ENCODE assay signal across 8 cellular contexts in genomic region chr7:101321491-101322401, GRCh38. TPM values are rescaled to one million over a fixed set of nuclear protein-coding genes. Genes with fewer than 3 reads are reported as not detected.
A peak's percentile ranks its signal among the peaks of the same experiment; 100 is the strongest.
DNase-seq lines count a peak whose midpoint lies in the region; ATAC-seq, FAIRE-seq and TF ChIP-seq lines count a peak whose summit lies in the region.

TSS of gene IFT22 (minus strand) at chr7:101321812. CDS start at chr7:101321709, 103 bp downstream.

- intact Hi-C loops in endothelial cell of umbilical vein (cut with micrococcal nuclease), result no loop called here

- H3K9me3 ChIP-seq in HUES6 (ENCODE audit: control insufficient read depth, insufficient read depth, low read depth, low read length) (no peaks in the 10 kb centered on the region), NT2/D1 (ENCODE audit: insufficient read depth, low read length) (no peaks in the 10 kb centered on the region), endothelial cell of umbilical vein (replicated peaks; ENCODE audit: control insufficient read depth, insufficient read depth, low read length) (no peaks in the 10 kb centered on the region)

- no peaks in the 10 kb centered on the region for H3K79me2 ChIP-seq in endothelial cell of umbilical vein (ENCODE audit: control insufficient read depth, insufficient read depth, low read length)

- peak within 1 kb of the TSS; percentile 81 for H2AFZ ChIP-seq in endothelial cell of umbilical vein (ENCODE audit: low read depth, low read length)

- TF ChIP-seq CTCF in endothelial cell of umbilical vein (IDR thresholded peaks at IDR 0.05; ENCODE audit: extremely low read depth in 1 of 2, insufficient read depth in 1 of 2, low read depth in 1 of 2, low read length in 2 of 2), result peak; percentile 6 to 36

- peak within 1 kb of the TSS; percentile 76 for H3K27ac ChIP-seq in HUES6 (ENCODE audit: low read depth, low read length)
- H3K27ac ChIP-seq in endothelial cell of umbilical vein (ENCODE audit: insufficient read depth, low read depth, low read length), result peak within 1 kb of the TSS; percentile 9

- BruUV-seq in endothelial cell of umbilical vein (replicated peaks; lab: Mats Ljungman, UMichigan), result TSS peak; percentile 89

- in situ Hi-C loops in Caki2 (cut with HindIII; ENCODE audit: low pct_unique_long_range_greater_than_20kb, low sequenced_read_pairs), result no loop called here

- H3K27me3 ChIP-seq in HUES6 (ENCODE audit: control insufficient read depth, insufficient read depth, low read length) (no peaks in the 10 kb centered on the region), NT2/D1 (ENCODE audit: insufficient read depth, insufficient read length) (no peaks in the 10 kb centered on the region), endothelial cell of umbilical vein (ENCODE audit: control insufficient read depth in 2 of 2, insufficient read depth in 2 of 2, low read length in 2 of 2) (no peaks in the 10 kb centered on the region)

- no peaks in the 10 kb centered on the region for H3K4me1 ChIP-seq in HUES6 (ENCODE audit: control insufficient read depth, insufficient read depth, low read length)
- H3K4me1 ChIP-seq in NT2/D1 (ENCODE audit: insufficient read depth, insufficient read length), result no peaks in the 10 kb centered on the region
- peaks cover 2% of the 10 kb centered on the region for H3K4me1 ChIP-seq in endothelial cell of umbilical vein (ENCODE audit: control insufficient read depth, extremely low read depth, insufficient read depth, low read length)

- H3K36me3 ChIP-seq in HUES6 (ENCODE audit: control insufficient read depth, insufficient read depth, low read length) (peaks cover 18% of the 10 kb centered on the region), NT2/D1 (ENCODE audit: insufficient read depth, insufficient read length, low read length) (peaks cover 20% of the 10 kb centered on the region), endothelial cell of umbilical vein (ENCODE audit: control insufficient read depth in 2 of 2, extremely low read depth in 1 of 2, insufficient read depth in 2 of 2, low read length in 2 of 2) (no peaks in the 10 kb centered on the region)

- peak; percentile 98 for ATAC-seq in GM21381 (IDR thresholded peaks at IDR 0.05; ENCODE audit: unreplicated experiment)

- H3K9me1 ChIP-seq in endothelial cell of umbilical vein (replicated peaks; ENCODE audit: control insufficient read depth, extremely low read depth, insufficient read depth, low read length), result no peaks in the 10 kb centered on the region

- CTCF ChIA-PET in endothelial cell of umbilical vein (lab: Charles Lee), result interaction anchor here (0.6 to 1.7 kb wide), 15 partner anchors 11 to 218 kb away, joined by 3 to 13 read pairs (median 4); partner anchors contain the start of genes COL26A1, PLOD3 and ZNHIT1

- peak; percentile 84 for DNase-seq in Caki2 (ENCODE audit: low read depth)
- peak; percentile 87 for DNase-seq in NT2/D1 (ENCODE audit: low read depth, low spot score)
- peak; percentile 94 for DNase-seq in activated CD8-positive, alpha-beta memory T cell treated with anti-CD3 and anti-CD28 coated beads, Interleukin-2, amount 50 U/mL, for 48 hours
- peak; percentile 86 for DNase-seq in endothelial cell of umbilical vein (ENCODE audit: low read depth, low spot score)
- DNase-seq in middle frontal gyrus (ENCODE audit: extremely low spot score, low spot score), result peak; percentile 94
- peak; percentile 72 to 73 for DNase-seq in stimulated activated CD8-positive, alpha-beta memory T cell treated with anti-CD3 and anti-CD28 coated beads, Interleukin-2, amount 100 ng/mL, for 1 hour (ENCODE audit: low read depth in 2 of 2)

- H4K20me1 ChIP-seq in endothelial cell of umbilical vein (replicated peaks; ENCODE audit: control insufficient read depth, extremely low read depth, insufficient read depth, low read length), result no peaks in the 10 kb centered on the region

- FAIRE-seq in endothelial cell of umbilical vein (lab: Jason Lieb, UNC), result peak; percentile 92

- dilution Hi-C loops in endothelial cell of umbilical vein (cut with MboI; ENCODE audit: extremely low pct_ligation_motif_present, low sequenced_read_pairs), result no loop called here

- H3K9ac ChIP-seq in HUES6 (ENCODE audit: low read length) (peak within 1 kb of the TSS; percentile 85), NT2/D1 (ENCODE audit: insufficient read length, low read depth) (peak within 1 kb of the TSS; percentile 95), endothelial cell of umbilical vein (replicated peaks; ENCODE audit: extremely low read depth, insufficient read depth, low read length) (peak within 1 kb of the TSS; percentile 36)

- H3K4me3 ChIP-seq in HUES6 (ENCODE audit: low read depth, low read length), result peak within 1 kb of the TSS; percentile 86
- peak within 1 kb of the TSS; percentile 79 for H3K4me3 ChIP-seq in NT2/D1 (ENCODE audit: insufficient read length, low read depth)
- peak within 1 kb of the TSS; percentile 57 to 86 (median 61) for H3K4me3 ChIP-seq in endothelial cell of umbilical vein (replicated peaks in 1 of 3; ENCODE audit: insufficient read depth in 1 of 3, low read depth in 1 of 3, low read length in 3 of 3)

- peak within 1 kb of the TSS; percentile 40 for H3K4me2 ChIP-seq in endothelial cell of umbilical vein (ENCODE audit: insufficient read depth, low read length)

- POLR2A ChIA-PET in endothelial cell of umbilical vein (lab: Charles Lee), result interaction anchor here (0.6 kb wide), 1 partner anchor 263 kb away, joined by 4 read pairs; no protein-coding TSS in a partner anchor

- peak; percentile 82 for TF ChIP-seq POLR2A in endothelial cell of umbilical vein (IDR thresholded peaks at IDR 0.05; ENCODE audit: low read depth, low read length)

TF ChIP-seq in endothelial cell of umbilical vein, 7 proteins besides CTCF, POLR2A, EP300 and RAD21:
- peak; percentile 75 for TF ChIP-seq POLR2AphosphoS5 (IDR thresholded peaks at IDR 0.05; ENCODE audit: insufficient read depth, low read depth, low read length)
- TF ChIP-seq MYC (IDR thresholded peaks at IDR 0.05; ENCODE audit: low read depth, low read length), result no peak
TF ChIP-seq in endothelial cell of umbilical vein: peak in this region for 1.

RNA-seq across cellular contexts. Expression of gene IFT22, which starts in this region (rescaled TPM):
- total RNA-seq in Caki2 (2014; rRNA removed; shearing (Covaris generic); ENCODE audit: low replicate concordance), result 36.6 and 58.1 TPM in 2 replicates
- total RNA-seq in endothelial cell of umbilical vein, result 26.1 and 28.7 TPM in 2 replicates
- polyA plus RNA-seq in endothelial cell of umbilical vein, result 26.0 and 26.3 TPM in 2 replicates
- polyA plus RNA-seq in endothelial cell of umbilical vein (2011; cell fraction: cytosol; rRNA removed), result 40.6 and 44.9 TPM in 2 replicates
- polyA plus RNA-seq in endothelial cell of umbilical vein (2011; cell fraction: nucleus; rRNA removed), result 11.2 and 13.4 TPM in 2 replicates
- polyA plus RNA-seq in endothelial cell of umbilical vein (2012), result 32.5 and 38.1 TPM in 2 replicates
- 28.7 and 30.3 TPM in 2 replicates for polyA minus RNA-seq in endothelial cell of umbilical vein
- polyA minus RNA-seq in endothelial cell of umbilical vein (2011; cell fraction: cytosol; rRNA and poly(A)+ RNA removed), result 13.5 TPM
- polyA minus RNA-seq in endothelial cell of umbilical vein (2011; cell fraction: nucleus; rRNA and poly(A)+ RNA removed), result 4.4 and 5.5 TPM in 2 replicates

Comparison
In these comparisons a context has a peak if more than half of its experiments do, and no peak if none do; other contexts are left out.
1. Peak in every context shown above with its lines: DNase-seq, ATAC-seq, H3K4me3 ChIP-seq and H3K27ac ChIP-seq.
2. H3K9ac ChIP-seq: peak in every context shown above with its lines; median percentile 95 in NT2/D1; 85 in HUES6; 36 in endothelial cell of umbilical vein.